In the genomic region with DNA sequence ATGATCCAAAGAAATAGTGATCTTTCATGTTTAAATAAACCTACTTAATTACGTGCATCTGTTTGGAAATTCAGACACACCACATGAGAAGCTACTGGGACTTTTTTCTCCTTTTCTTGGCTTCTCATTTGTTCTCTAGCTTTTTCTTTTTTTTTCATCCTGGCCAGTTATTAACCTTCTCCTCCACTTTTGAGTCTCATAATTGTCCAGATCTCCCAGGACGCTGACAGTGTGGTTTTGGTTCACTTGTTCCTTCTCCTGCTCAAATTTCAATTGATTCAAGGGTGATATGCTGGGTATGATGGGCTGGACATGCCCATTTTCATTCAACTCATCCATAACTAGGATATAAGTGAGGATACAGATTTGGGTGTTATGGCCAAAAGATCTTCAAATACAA, we compare ENCODE assay signal across 19 cellular contexts. TPM values are rescaled to one million over a fixed set of nuclear protein-coding genes. Genes with fewer than 3 reads are reported as not detected.
A peak's percentile ranks its signal among the peaks of the same experiment; 100 is the strongest.
DNase-seq lines count a peak whose midpoint lies in the region; ATAC-seq, FAIRE-seq and TF ChIP-seq lines count a peak whose summit lies in the region.
"Had no signal": no experiment of that assay in that cellular context is flagged by ENCODE, and none has a peak within 500 bp of the region (broad histone marks: within the 10 kb centered on the region; RNA-seq: fewer than 3 reads in every experiment).

No MANE protein-coding gene starts in this region.

- 61% methylated on average over 2 of the region's 2 CpGs for WGBS in liver
- 61% methylated on average over 2 of the region's 2 CpGs for WGBS in HepG2 (ENCODE audit: low lambda C conversion rate)

- no TSS peak for BruUV-seq in HepG2 (replicated peaks; lab: Mats Ljungman, UMichigan)

- POLR2A ChIA-PET in HepG2 (lab: Yijun Ruan, JAX), result no interaction called here

- CTCF ChIA-PET in HepG2 (lab: Yijun Ruan, JAX; ENCODE audit: low intra/inter-chr PET ratio, low total read pairs), result no interaction called here

- H3K27ac Mint-ChIP-seq in T-helper 17 cell, result peak overlapping the region; percentile 84
- H3K27ac Mint-ChIP-seq in activated T-cell treated with anti-CD3 and anti-CD28 coated beads, Interleukin-2, amount 50 U/mL, for 72 hours, result no peak overlapping the region
- H3K27ac Mint-ChIP-seq: HFFc6 had no signal

- no peak overlapping the region for H3K9ac ChIP-seq in liver (ENCODE audit: low read depth in 1 of 2, low read length in 2 of 2)
- H3K9ac ChIP-seq in HepG2 (ENCODE audit: insufficient read depth, low read depth, low read length), result no peak overlapping the region

- no peak for TF ChIP-seq POLR2A in HepG2 (IDR thresholded peaks at IDR 0.05; ENCODE audit: insufficient read depth in 1 of 2, low read depth in 2 of 2, low read length in 2 of 2)

- H3K9me3 ChIP-seq in liver (ENCODE audit: control insufficient read depth in 4 of 4, low read length in 3 of 4) (no peaks in the 10 kb centered on the region), HepG2 (ENCODE audit: low read length) (no peaks in the 10 kb centered on the region), T-helper 17 cell (ENCODE audit: control insufficient read depth, low read length, poor library complexity, severe bottlenecking) (no peaks in the 10 kb centered on the region)
- H3K9me3 ChIP-seq: Caco-2, HAP-1 had no signal

- TF ChIP-seq EP300 in HepG2 (IDR thresholded peaks at IDR 0.05; ENCODE audit: low read depth in 2 of 2, low read length in 2 of 2), result no peak
- no peak for TF ChIP-seq EP300 in HepG2 (CRISPR knock-in tag; IDR thresholded peaks at IDR 0.05; ENCODE audit: borderline replicate concordance)

- H3K4me3 ChIP-seq in liver (ENCODE audit: low read depth in 1 of 3, low read length in 3 of 3), result no peak overlapping the region
- no peak overlapping the region for H3K4me3 ChIP-seq in HepG2 (replicated peaks in 1 of 3; ENCODE audit: insufficient read depth in 1 of 3, low read depth in 2 of 3, low read length in 3 of 3)
- H3K4me3 ChIP-seq: HAP-1 had no signal

- no peak for FAIRE-seq in HepG2 (lab: Jason Lieb, UNC)
- FAIRE-seq: D721Med, G401.6, GM12892, H54 had no signal

- no peaks in the 10 kb centered on the region for H3K79me2 ChIP-seq in HepG2 (ENCODE audit: insufficient read depth, low read length)

- H3K36me3 ChIP-seq in liver (ENCODE audit: control insufficient read depth in 4 of 4, insufficient read depth in 3 of 4, low read depth in 1 of 4, low read length in 3 of 4) (no peaks in the 10 kb centered on the region), HepG2 (replicated peaks in 1 of 2; ENCODE audit: control insufficient read depth in 1 of 2, insufficient read depth in 2 of 2, low read length in 2 of 2) (no peaks in the 10 kb centered on the region)
- H3K36me3 ChIP-seq: HAP-1 had no signal

- TF ChIP-seq CTCF in liver (IDR thresholded peaks at IDR 0.05; ENCODE audit: low read depth, low read length, missing input control), result no peak
- no peak for TF ChIP-seq CTCF in HepG2 (CRISPR knock-in tag; IDR thresholded peaks at IDR 0.05)

- no peak overlapping the region for H3K4me3 Mint-ChIP-seq in T-helper 17 cell
- H3K4me3 Mint-ChIP-seq in activated T-cell treated with anti-CD3 and anti-CD28 coated beads, Interleukin-2, amount 50 U/mL, for 72 hours, result no peak overlapping the region
- H3K4me3 Mint-ChIP-seq: CD4-positive, alpha-beta memory T cell; HFFc6 had no signal

- H3K27me3 ChIP-seq in liver (ENCODE audit: control insufficient read depth in 4 of 4, insufficient read depth in 4 of 4, low read length in 3 of 4) (no peaks in the 10 kb centered on the region), HepG2 (ENCODE audit: control insufficient read depth in 1 of 2, insufficient read depth in 2 of 2, low read length in 2 of 2) (no peaks in the 10 kb centered on the region)

- DNase-seq in HepG2 (ENCODE audit: low spot score) (no peak), T-helper 17 cell (no peak), glomerular visceral epithelial cell (ENCODE audit: extremely low spot score) (peak; percentile 33), cerebellar cortex (ENCODE audit: low spot score) (no peak)
- no peak for DNase-seq in activated T-cell treated with anti-CD3 and anti-CD28 coated beads, Interleukin-2, amount 50 U/mL, for 72 hours
- DNase-seq: C1 segment of cervical spinal cord; Caco-2; CD4-positive, alpha-beta memory T cell; DMS 273 treated with DMSO at 0.1 percent for 48 hours; DND-41; GOT3; HFFc6 had no signal

- no peak for TF ChIP-seq RAD21 in liver (IDR thresholded peaks at IDR 0.05)
- TF ChIP-seq RAD21 in HepG2 (CRISPR knock-in tag; IDR thresholded peaks at IDR 0.05), result no peak

- H3K27ac ChIP-seq in liver (ENCODE audit: low read depth in 1 of 2, low read length in 2 of 2), result peak overlapping the region; percentile 23 to 28
- H3K27ac ChIP-seq in HepG2 (ENCODE audit: extremely low read length, insufficient read depth, low read length), result no peak overlapping the region

- no peaks in the 10 kb centered on the region for H3K27me3 Mint-ChIP-seq in T-helper 17 cell
- no peaks in the 10 kb centered on the region for H3K27me3 Mint-ChIP-seq in activated T-cell treated with anti-CD3 and anti-CD28 coated beads, Interleukin-2, amount 50 U/mL, for 72 hours (ENCODE audit: low read depth)
- H3K27me3 Mint-ChIP-seq: CD4-positive, alpha-beta memory T cell had no signal

- H3K4me1 ChIP-seq in liver (ENCODE audit: control insufficient read depth in 4 of 4, insufficient read depth in 4 of 4, low read length in 3 of 4) (peaks cover 3 to 34% (median 20%) of the 10 kb centered on the region in 4 donors), HepG2 (ENCODE audit: insufficient read depth, low read length) (peaks cover 29% of the 10 kb centered on the region)
- H3K4me1 ChIP-seq: Caco-2 had no signal

- in situ Hi-C loops in HepG2 (cut with HindIII; ENCODE audit: extremely low pct_ligation_motif_present, low pct_unique_long_range_greater_than_20kb), result loop anchor here (25.0 kb wide), 3 partner anchors 584 to 1459 kb away; no protein-coding TSS in a partner anchor

- no peak overlapping the region for H3K4me2 ChIP-seq in HepG2 (ENCODE audit: low read depth, low read length)

- no peaks in the 10 kb centered on the region for H4K20me1 ChIP-seq in HepG2 (ENCODE audit: insufficient read depth, low read length)

- H3K4me1 Mint-ChIP-seq in T-helper 17 cell, result peaks cover 24% of the 10 kb centered on the region
- peaks cover 36% of the 10 kb centered on the region for H3K4me1 Mint-ChIP-seq in activated T-cell treated with anti-CD3 and anti-CD28 coated beads, Interleukin-2, amount 50 U/mL, for 72 hours (ENCODE audit: low read depth)

- no peak for ATAC-seq in HepG2
- ATAC-seq in T-helper 17 cell, result no peak
- ATAC-seq in activated T-cell treated with anti-CD3 and anti-CD28 coated beads, Interleukin-2, amount 50 U/mL, for 72 hours (replicated peaks in 1 of 2), result no peak
- ATAC-seq in HG02678 (IDR thresholded peaks at IDR 0.05; ENCODE audit: unreplicated experiment), result no peak

- H3K36me3 Mint-ChIP-seq in T-helper 17 cell (ENCODE audit: low read depth), result no peaks in the 10 kb centered on the region
- no peaks in the 10 kb centered on the region for H3K36me3 Mint-ChIP-seq in activated T-cell treated with anti-CD3 and anti-CD28 coated beads, Interleukin-2, amount 50 U/mL, for 72 hours (ENCODE audit: insufficient read depth in 2 of 2)

- intact Hi-C loops in HepG2 (cut with micrococcal nuclease; ENCODE audit: unreplicated experiment), result no loop called here

- no peak overlapping the region for H2AFZ ChIP-seq in HepG2 (ENCODE audit: low read length)

- no peaks in the 10 kb centered on the region for H3K9me3 Mint-ChIP-seq in activated T-cell treated with anti-CD3 and anti-CD28 coated beads, Interleukin-2, amount 50 U/mL, for 72 hours
- H3K9me3 Mint-ChIP-seq: CD4-positive, alpha-beta memory T cell; HFFc6 had no signal

TF ChIP-seq in liver, 16 proteins besides CTCF, POLR2A, EP300 and RAD21 (continues in another document):
- TF ChIP-seq RXRA (IDR thresholded peaks at IDR 0.05), result no peak

TF ChIP-seq in HepG2, 621 proteins besides CTCF, POLR2A, EP300 and RAD21 (continues in another document):
- no peak for TF ChIP-seq ZNF772 (CRISPR knock-in tag; IDR thresholded peaks at IDR 0.05)
- no peak for TF ChIP-seq HES4 (CRISPR knock-in tag; IDR thresholded peaks at IDR 0.05; ENCODE audit: borderline replicate concordance)

RNA-seq across cellular contexts. Expression of gene CLYBL, which starts 47.0 kb away (rescaled TPM):
- total RNA-seq in liver (10 to 100 TPM in 1 of 2 donors, 1 to 10 TPM in 1; 8.2 to 19.5 TPM), HepG2 (2016; rRNA removed; fragmentation: Illumina TruSeq; extraction: Trizol) (9.6 and 14.5 TPM in 2 replicates), T-helper 17 cell (10 to 100 TPM; 12.8 to 14.5 TPM)
- polyA plus RNA-seq in liver (10 to 100 TPM; 22.2 to 31.1 TPM), HepG2 (2011; rRNA removed) (10.7 and 12.7 TPM in 2 replicates)
- 2.0 and 2.9 TPM in 2 replicates for total RNA-seq in HepG2 (2016; cell fraction: cytosol; rRNA removed; fragmentation: Illumina TruSeq; extraction: Trizol; ENCODE audit: low read depth)
- total RNA-seq in HepG2 (2016; cell fraction: insoluble cytoplasmic fraction; rRNA removed; fragmentation: Illumina TruSeq; extraction: Trizol), result 9.5 and 15.4 TPM in 2 replicates
- 3.3 and 3.6 TPM in 2 replicates for total RNA-seq in HepG2 (2016; cell fraction: membrane; rRNA removed; fragmentation: Illumina TruSeq; extraction: Trizol)
- 6.5 and 8.3 TPM in 2 replicates for total RNA-seq in HepG2 (2016; cell fraction: nucleus; rRNA removed; fragmentation: Illumina TruSeq; extraction: Trizol)
- 5.3 and 10.1 TPM in 2 replicates for polyA plus RNA-seq in HepG2 (2011; cell fraction: cytosol; rRNA removed)
- 10.8 and 13.7 TPM in 2 replicates for polyA plus RNA-seq in HepG2 (2011; cell fraction: nucleus; rRNA removed)
- 13.3 and 18.6 TPM in 2 replicates for polyA plus RNA-seq in HepG2 (2012)
- 2.8 and 3.7 TPM in 2 replicates for polyA plus RNA-seq in HepG2 (2016; cell fraction: cytosol; fragmentation: Illumina TruSeq; extraction: Trizol; ENCODE audit: low read depth)
- 21.4 and 21.5 TPM in 2 replicates for polyA plus RNA-seq in HepG2 (2016; cell fraction: insoluble cytoplasmic fraction; fragmentation: Illumina TruSeq; extraction: Trizol; ENCODE audit: low read depth)
- 4.2 and 5.1 TPM in 2 replicates for polyA plus RNA-seq in HepG2 (2016; cell fraction: membrane; fragmentation: Illumina TruSeq; extraction: Trizol; ENCODE audit: low read depth)
- 12.2 and 12.3 TPM in 2 replicates for polyA plus RNA-seq in HepG2 (2016; cell fraction: nucleus; fragmentation: Illumina TruSeq; extraction: Trizol; ENCODE audit: insufficient read depth, low read depth)
- 1.0 and 3.9 TPM in 2 replicates for polyA minus RNA-seq in HepG2 (2011; rRNA and poly(A)+ RNA removed; ENCODE audit: low replicate concordance)
- 4.7 and 5.9 TPM in 2 replicates for polyA minus RNA-seq in HepG2 (2011; cell fraction: cytosol; rRNA and poly(A)+ RNA removed)
- polyA minus RNA-seq in HepG2 (2011; cell fraction: nucleus; rRNA and poly(A)+ RNA removed), result 18.8 and 21.1 TPM in 2 replicates
- total RNA-seq in activated T-cell treated with anti-CD3 and anti-CD28 coated beads, Interleukin-2, amount 50 U/mL, for 72 hours, result 10 to 100 TPM; 12.7 to 16.6 TPM
